12 cellular contexts compared by ENCODE assay signal in genomic region chr6:156848123-156848522, GRCh38.
A peak's percentile ranks its signal among the peaks of the same experiment; 100 is the strongest.
DNase-seq lines count a peak whose midpoint lies in the region; ATAC-seq lines count a peak whose summit lies in the region.
"Had no signal": no experiment of that assay in that cellular context is flagged by ENCODE, and none has a peak within 500 bp of the region (broad histone marks: within the 10 kb centered on the region; RNA-seq: fewer than 3 reads in every experiment).

No MANE protein-coding gene starts in this region.

- no peaks in the 10 kb centered on the region for H3K9me3 ChIP-seq in CD4-positive, CD25-positive, alpha-beta regulatory T cell (ENCODE audit: control insufficient read depth in 2 of 2, low read length in 2 of 2)
- H3K9me3 ChIP-seq in naive thymus-derived CD4-positive, alpha-beta T cell (ENCODE audit: control insufficient read depth in 2 of 3, low read length in 3 of 3): no peaks in the 10 kb centered on the region

- no peak overlapping the region for H3K27ac ChIP-seq in CD4-positive, CD25-positive, alpha-beta regulatory T cell (ENCODE audit: insufficient read depth, low read length, poor library complexity, severe bottlenecking)
- H3K27ac ChIP-seq in naive thymus-derived CD4-positive, alpha-beta T cell (ENCODE audit: low read depth, low read length): no peak overlapping the region

- H3K27me3 Mint-ChIP-seq in CD4-positive, CD25-positive, alpha-beta regulatory T cell: no peaks in the 10 kb centered on the region
- no peaks in the 10 kb centered on the region for H3K27me3 Mint-ChIP-seq in naive thymus-derived CD4-positive, alpha-beta T cell

- CTCF ChIA-PET in naive thymus-derived CD4-positive, alpha-beta T cell (lab: Charles Lee): interaction anchor here (0.5 kb wide), 1 partner anchor 890 kb away, joined by 3 read pairs; no protein-coding TSS in a partner anchor

- intact Hi-C loops in naive thymus-derived CD4-positive, alpha-beta T cell (cut with micrococcal nuclease): no loop called here

- H3K4me1 Mint-ChIP-seq in CD4-positive, CD25-positive, alpha-beta regulatory T cell: peaks cover 60 to 95% (median 80%) of the 10 kb centered on the region in 4 donors
- peaks cover 61 to 100% (median 97%) of the 10 kb centered on the region in 7 donors for H3K4me1 Mint-ChIP-seq in naive thymus-derived CD4-positive, alpha-beta T cell

- no peaks in the 10 kb centered on the region for H3K36me3 ChIP-seq in CD4-positive, CD25-positive, alpha-beta regulatory T cell (ENCODE audit: control insufficient read depth, insufficient read depth, low read length)
- H3K36me3 ChIP-seq in naive thymus-derived CD4-positive, alpha-beta T cell (ENCODE audit: control insufficient read depth in 2 of 3, insufficient read depth in 3 of 3, low read length in 3 of 3): no peaks in the 10 kb centered on the region

- no peaks in the 10 kb centered on the region for H3K36me3 Mint-ChIP-seq in CD4-positive, CD25-positive, alpha-beta regulatory T cell
- peaks cover 0 to 13% (median 7%) of the 10 kb centered on the region in 5 donors for H3K36me3 Mint-ChIP-seq in naive thymus-derived CD4-positive, alpha-beta T cell

- no peak for ATAC-seq in CD4-positive, CD25-positive, alpha-beta regulatory T cell (ENCODE audit: low read depth in 2 of 2)
- ATAC-seq in naive thymus-derived CD4-positive, alpha-beta T cell: no peak
- ATAC-seq in GM21381 (IDR thresholded peaks at IDR 0.05; ENCODE audit: unreplicated experiment) (no peak), HG03460 (IDR thresholded peaks at IDR 0.05; ENCODE audit: unreplicated experiment) (no peak)
- ATAC-seq: PC-3 had no signal

- no peak overlapping the region for H3K4me3 ChIP-seq in CD4-positive, CD25-positive, alpha-beta regulatory T cell (ENCODE audit: low read depth, low read length)
- no peak overlapping the region for H3K4me3 ChIP-seq in naive thymus-derived CD4-positive, alpha-beta T cell (ENCODE audit: low read length)

- POLR2A ChIA-PET in naive thymus-derived CD4-positive, alpha-beta T cell (lab: Charles Lee): no interaction called here

- H3K4me1 ChIP-seq in CD4-positive, CD25-positive, alpha-beta regulatory T cell (ENCODE audit: control insufficient read depth, insufficient read depth, low read length, poor library complexity, severe bottlenecking): peaks cover 38% of the 10 kb centered on the region
- peaks cover 27 to 48% of the 10 kb centered on the region in 2 donors for H3K4me1 ChIP-seq in naive thymus-derived CD4-positive, alpha-beta T cell (ENCODE audit: control insufficient read depth in 2 of 2, insufficient read depth in 2 of 2, low read length in 2 of 2)

- no peaks in the 10 kb centered on the region for H3K27me3 ChIP-seq in CD4-positive, CD25-positive, alpha-beta regulatory T cell (ENCODE audit: control insufficient read depth, insufficient read depth, low read length)
- H3K27me3 ChIP-seq in naive thymus-derived CD4-positive, alpha-beta T cell (ENCODE audit: control insufficient read depth in 2 of 2, insufficient read depth in 2 of 2, low read length in 2 of 2): no peaks in the 10 kb centered on the region

- DNase-seq in CD4-positive, CD25-positive, alpha-beta regulatory T cell: no peak
- DNase-seq in LHCN-M2 (ENCODE audit: low read depth) (peak; percentile 12), dermis blood vessel endothelial cell (peak; percentile 43), NCI-H1930 (lab: John Stamatoyannopoulos, UW) (no peak), ACHN (no peak)
- no peak for DNase-seq in naive thymus-derived CD4-positive, alpha-beta T cell
- DNase-seq: activated effector memory CD4-positive, alpha-beta T cell treated with anti-CD3 and anti-CD28 coated beads, Interleukin-2, amount 50 U/mL, for 16 hours; NCI-H1436 treated with DMSO at 0.1 percent for 48 hours; PC-3 had no signal

- H3K9me3 Mint-ChIP-seq in CD4-positive, CD25-positive, alpha-beta regulatory T cell: no peaks in the 10 kb centered on the region
- no peaks in the 10 kb centered on the region for H3K9me3 Mint-ChIP-seq in naive thymus-derived CD4-positive, alpha-beta T cell
- H3K9me3 Mint-ChIP-seq: neural crest cell had no signal

- peak overlapping the region; percentile 61 to 80 (median 67) for H3K27ac Mint-ChIP-seq in CD4-positive, CD25-positive, alpha-beta regulatory T cell
- H3K27ac Mint-ChIP-seq in naive thymus-derived CD4-positive, alpha-beta T cell: peak overlapping the region in 5 of 9 donors; percentile 18 to 76 (median 39)

- in situ Hi-C loops in ACHN (cut with HindIII; ENCODE audit: low pct_ligation_motif_present, low pct_unique_long_range_greater_than_20kb, low sequenced_read_pairs): no loop called here

- H3K4me3 Mint-ChIP-seq in CD4-positive, CD25-positive, alpha-beta regulatory T cell: peak overlapping the region in 3 of 4 donors; percentile 2 to 45 (median 10)
- H3K4me3 Mint-ChIP-seq in naive thymus-derived CD4-positive, alpha-beta T cell: peak overlapping the region in 4 of 10 donors; percentile 12 to 68 (median 36)
- H3K4me3 Mint-ChIP-seq: neural crest cell had no signal

Comparison
In these comparisons a context has a peak if more than half of its experiments do, and no peak if none do; other contexts are left out.
1. DNase-seq: peak in LHCN-M2 (single experiment) and dermis blood vessel endothelial cell (single experiment); none in CD4-positive, CD25-positive, alpha-beta regulatory T cell (0 of 3), naive thymus-derived CD4-positive, alpha-beta T cell (0 of 9), NCI-H1930 (0 of 2) and ACHN (single experiment).